24 cellular contexts compared by ENCODE assay signal in genomic region chr4:102477657-102478056, GRCh38. TPM values are rescaled to one million over a fixed set of nuclear protein-coding genes. Genes with fewer than 3 reads are reported as not detected.
A peak's percentile ranks its signal among the peaks of the same experiment; 100 is the strongest.
DNase-seq lines count a peak whose midpoint lies in the region; FAIRE-seq and TF ChIP-seq lines count a peak whose summit lies in the region.
"Had no signal": no experiment of that assay in that cellular context is flagged by ENCODE, and none has a peak within 500 bp of the region (broad histone marks: within the 10 kb centered on the region; RNA-seq: fewer than 3 reads in every experiment).

No MANE protein-coding gene starts in this region.

- H3K4me2 ChIP-seq in GM23248 (ENCODE audit: unreplicated experiment): peak overlapping the region; percentile 18
- H3K4me2 ChIP-seq: A549, PC-9 had no signal

- H4K20me1 ChIP-seq in GM23248 (ENCODE audit: insufficient read depth): no peaks in the 10 kb centered on the region

- H3K36me3 ChIP-seq in GM23248 (ENCODE audit: low read depth): no peaks in the 10 kb centered on the region
- no peaks in the 10 kb centered on the region for H3K36me3 ChIP-seq in esophagus muscularis mucosa
- H3K36me3 ChIP-seq: spleen, upper lobe of right lung had no signal

- no peaks in the 10 kb centered on the region for H3K9me2 ChIP-seq in GM23248 (ENCODE audit: insufficient read depth)

- peak; percentile 33 for DNase-seq in A172 (ENCODE audit: low spot score)
- peak; percentile 75 for DNase-seq in GM23248
- peak; percentile 24 for DNase-seq in SK-N-DZ (ENCODE audit: low spot score)
- peak; percentile 43 for DNase-seq in fibroblast of peridontal ligament (ENCODE audit: extremely low read depth)
- no peak for DNase-seq in RCC 7860 (ENCODE audit: low spot score)
- DNase-seq in NCI-H2196 (lab: John Stamatoyannopoulos, UW; ENCODE audit: unreplicated experiment): no peak
- no peak for DNase-seq in caudate nucleus (lab: John Stamatoyannopoulos, UW)
- DNase-seq in esophagus muscularis mucosa (ENCODE audit: extremely low spot score): no peak
- DNase-seq: activated CD4-positive, alpha-beta memory T cell treated with anti-CD3 and anti-CD28 coated beads, Interleukin-2, amount 10 ng/mL, durations not matched to agents 7 days and 5 days; activated CD4-positive, CD25-positive, alpha-beta regulatory T cell; activated naive CD4-positive, alpha-beta T cell; aorta; CD4-positive, alpha-beta memory T cell; DMS153; effector memory CD8-positive, alpha-beta T cell; Kasumi-1; NCI-H1417; NCI-H2171; nephron progenitor cell; spleen; upper lobe of right lung had no signal

- intact Hi-C loops in esophagus muscularis mucosa (cut with DNase I): no loop called here

- H3K27me3 ChIP-seq in GM23248 (replicated peaks; ENCODE audit: insufficient read depth) (no peaks in the 10 kb centered on the region), esophagus muscularis mucosa (no peaks in the 10 kb centered on the region)
- H3K27me3 ChIP-seq: spleen, upper lobe of right lung had no signal

- H3K27ac ChIP-seq in GM23248 (peak overlapping the region; percentile 39), caudate nucleus (ENCODE audit: low read depth, low read length) (no peak overlapping the region), esophagus muscularis mucosa (replicated peaks in 1 of 4) (no peak overlapping the region)
- H3K27ac ChIP-seq: A549, PC-9, spleen, upper lobe of right lung had no signal

- H3K79me2 ChIP-seq in GM23248 (ENCODE audit: insufficient read depth): no peaks in the 10 kb centered on the region

- no peak for FAIRE-seq in RCC 7860 (lab: Jason Lieb, UNC)
- FAIRE-seq: A549, frontal cortex had no signal

- no peak for TF ChIP-seq POLR2A in esophagus muscularis mucosa (IDR thresholded peaks at IDR 0.05; ENCODE audit: low read depth)

- in situ Hi-C loops in GM23248 (cut with MboI): no loop called here

- H2AFZ ChIP-seq in GM23248: peak overlapping the region; percentile 82
- H2AFZ ChIP-seq: PC-9 had no signal

- WGBS in GM23248 (ENCODE audit: low coverage in 1 of 2, low lambda C conversion rate in 2 of 2, missing lambda C conversion rate in 2 of 2), 2 experiments: 38 to 41% methylated on average over 3 of the region's 3 CpGs
- 85% methylated on average over 3 of the region's 3 CpGs for WGBS in esophagus muscularis mucosa

- 0 out of 2 replicates have a peak overlapping the region, but pooled peaks have one; percentile 8 for H3K4me3 ChIP-seq in GM23248
- H3K4me3 ChIP-seq in esophagus muscularis mucosa: no peak overlapping the region
- H3K4me3 ChIP-seq: A549, PC-9, spleen, upper lobe of right lung had no signal

- no peak for TF ChIP-seq EP300 in esophagus muscularis mucosa (IDR thresholded peaks at IDR 0.05)

- H3F3A ChIP-seq in GM23248 (ENCODE audit: insufficient read depth): peaks cover 14% of the 10 kb centered on the region

- H3K9me3 ChIP-seq in GM23248 (ENCODE audit: low read depth) (no peaks in the 10 kb centered on the region), esophagus muscularis mucosa (peaks cover 0 to 6% (median 0%) of the 10 kb centered on the region in 4 donors)
- H3K9me3 ChIP-seq: upper lobe of right lung had no signal

- H3K4me1 ChIP-seq in GM23248 (ENCODE audit: insufficient read depth): peaks cover 8% of the 10 kb centered on the region
- no peaks in the 10 kb centered on the region for H3K4me1 ChIP-seq in esophagus muscularis mucosa
- H3K4me1 ChIP-seq: A549, spleen, upper lobe of right lung had no signal

- TF ChIP-seq CTCF in esophagus muscularis mucosa (IDR thresholded peaks at IDR 0.05): no peak

- peak overlapping the region; percentile 13; the same call in 1 of the 2 replicates for H3K9ac ChIP-seq in GM23248

RNA-seq across cellular contexts. Expression of gene NFKB1, which starts 23.5 kb away (rescaled TPM):
- 27.3 and 29.7 TPM in 2 replicates for total RNA-seq in A172 (2014; rRNA removed; shearing (Covaris generic))
- total RNA-seq in GM23248 (2014; rRNA removed; shearing (Covaris generic)): 25.7 and 30.2 TPM in 2 replicates
- 5.5 and 5.8 TPM in 2 replicates for polyA plus RNA-seq in GM23248 (2016; fragmentation: Nextera tagmentation; extraction: Ambion mirVana)
- polyA plus RNA-seq in SK-N-DZ (2014; cell fraction: cytosol; rRNA removed): 6.2 and 7.3 TPM in 2 replicates
- polyA plus RNA-seq in SK-N-DZ (2014; cell fraction: nucleus; rRNA removed): 3.3 and 6.6 TPM in 2 replicates
- total RNA-seq in esophagus muscularis mucosa: 10 to 100 TPM; 31.6 to 42.1 (median 39.7) TPM

Comparison
In these comparisons a context has a peak if more than half of its experiments do, and no peak if none do; other contexts are left out.
1. DNase-seq: peak in A172 (single experiment), GM23248 (single experiment), SK-N-DZ (single experiment) and fibroblast of peridontal ligament (single experiment); none in RCC 7860 (single experiment), NCI-H2196 (single experiment), caudate nucleus (0 of 61) and esophagus muscularis mucosa (single experiment).